In the genomic region with DNA sequence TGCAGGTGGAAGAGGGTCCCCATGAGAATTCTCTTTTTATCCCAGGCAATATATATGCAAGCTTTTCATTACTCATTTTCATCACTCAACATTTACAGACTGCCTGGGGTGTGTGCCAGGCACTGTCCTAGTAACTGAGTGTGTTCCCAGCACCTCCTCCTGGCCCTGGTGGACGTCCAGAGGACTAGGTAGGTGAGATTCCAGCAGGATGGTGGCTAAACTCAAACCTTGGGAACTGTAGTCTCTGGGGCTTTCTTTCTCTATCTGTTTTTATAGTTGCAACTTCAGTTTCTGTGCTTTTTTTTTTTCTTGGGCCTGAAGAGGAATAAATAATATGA, we compare ENCODE assay signal across 15 cellular contexts.
A peak's percentile ranks its signal among the peaks of the same experiment; 100 is the strongest.
DNase-seq lines count a peak whose midpoint lies in the region; ATAC-seq and TF ChIP-seq lines count a peak whose summit lies in the region.
"Had no signal": no experiment of that assay in that cellular context is flagged by ENCODE, and none has a peak within 500 bp of the region (broad histone marks: within the 10 kb centered on the region; RNA-seq: fewer than 3 reads in every experiment).

No MANE protein-coding gene starts in this region.

- H2AK5ac ChIP-seq in trophoblast cell (ENCODE audit: low read length), result no peak overlapping the region

- no peak overlapping the region for H2AFZ ChIP-seq in trophoblast cell (ENCODE audit: insufficient read depth, low read length, poor library complexity)

- H3K4me3 Mint-ChIP-seq in MCF 10A (ENCODE audit: unreplicated experiment), result no peak overlapping the region
- H3K4me3 Mint-ChIP-seq in activated naive CD8-positive, alpha-beta T cell treated with anti-CD3 and anti-CD28 coated beads, Interleukin-2, amount 10 ng/mL, durations not matched to agents 7 days and 5 days, result peak overlapping the region; percentile 29

- no peaks in the 10 kb centered on the region for H3K79me2 ChIP-seq in trophoblast cell (ENCODE audit: control insufficient read depth, insufficient read depth, low read length, poor library complexity)

- H4K91ac ChIP-seq in trophoblast cell (ENCODE audit: low read depth, low read length), result no peak overlapping the region

- TF ChIP-seq CTCF in breast epithelium (IDR thresholded peaks at IDR 0.05) (no peak), MCF 10A (IDR thresholded peaks at IDR 0.05; ENCODE audit: unreplicated experiment) (no peak), left lung (IDR thresholded peaks at IDR 0.05) (no peak), upper lobe of left lung (IDR thresholded peaks at IDR 0.05) (no peak), colonic mucosa (IDR thresholded peaks at IDR 0.05) (no peak)

- no peak overlapping the region for H3K4me3 ChIP-seq in breast epithelium
- H3K4me3 ChIP-seq in left lung, result no peak overlapping the region
- H3K4me3 ChIP-seq in upper lobe of left lung, result no peak overlapping the region
- H3K4me3 ChIP-seq in colonic mucosa, result no peak overlapping the region
- H3K4me3 ChIP-seq in trophoblast cell (ENCODE audit: low read depth, low read length), result no peak overlapping the region
- H3K4me3 ChIP-seq: spleen had no signal

- H3K4ac ChIP-seq in trophoblast cell (ENCODE audit: low read depth, low read length), result no peak overlapping the region

- no peak overlapping the region for H3K27ac Mint-ChIP-seq in MCF 10A (ENCODE audit: low read depth, unreplicated experiment)
- peak overlapping the region; percentile 85 for H3K27ac Mint-ChIP-seq in activated naive CD8-positive, alpha-beta T cell treated with anti-CD3 and anti-CD28 coated beads, Interleukin-2, amount 10 ng/mL, durations not matched to agents 7 days and 5 days

- H4K12ac ChIP-seq in trophoblast cell (ENCODE audit: low read depth, low read length), result no peak overlapping the region

- intact Hi-C loops in breast epithelium (cut with DNase I; ENCODE audit: low total_unique reads) (loop anchor here (10.0 kb wide), 1 partner anchor 60 kb away; the partner anchor contains the start of gene SUSD6), MCF 10A (cut with micrococcal nuclease) (no loop called here), left lung (cut with DNase I) (no loop called here), colonic mucosa (cut with DNase I) (no loop called here)

- H4K8ac ChIP-seq in trophoblast cell (ENCODE audit: low read depth, low read length), result no peak overlapping the region

- H3K27me3 Mint-ChIP-seq in MCF 10A (ENCODE audit: insufficient read depth, unreplicated experiment), result no peaks in the 10 kb centered on the region
- no peaks in the 10 kb centered on the region for H3K27me3 Mint-ChIP-seq in activated naive CD8-positive, alpha-beta T cell treated with anti-CD3 and anti-CD28 coated beads, Interleukin-2, amount 10 ng/mL, durations not matched to agents 7 days and 5 days

- H3K9me3 Mint-ChIP-seq in MCF 10A (ENCODE audit: unreplicated experiment), result no peaks in the 10 kb centered on the region
- no peaks in the 10 kb centered on the region for H3K9me3 Mint-ChIP-seq in activated naive CD8-positive, alpha-beta T cell treated with anti-CD3 and anti-CD28 coated beads, Interleukin-2, amount 10 ng/mL, durations not matched to agents 7 days and 5 days

- H3K27me3 ChIP-seq in breast epithelium (no peaks in the 10 kb centered on the region), left lung (no peaks in the 10 kb centered on the region), upper lobe of left lung (no peaks in the 10 kb centered on the region), colonic mucosa (no peaks in the 10 kb centered on the region), trophoblast cell (ENCODE audit: insufficient read depth, low read length) (no peaks in the 10 kb centered on the region)
- H3K27me3 ChIP-seq: spleen had no signal

- H3K4me1 Mint-ChIP-seq in MCF 10A (ENCODE audit: insufficient read depth, unreplicated experiment), result peaks cover 20% of the 10 kb centered on the region
- peaks cover 61% of the 10 kb centered on the region for H3K4me1 Mint-ChIP-seq in activated naive CD8-positive, alpha-beta T cell treated with anti-CD3 and anti-CD28 coated beads, Interleukin-2, amount 10 ng/mL, durations not matched to agents 7 days and 5 days

- H2BK120ac ChIP-seq in trophoblast cell (ENCODE audit: insufficient read depth, low read length, poor library complexity), result no peak overlapping the region

- no peak overlapping the region for H2BK12ac ChIP-seq in trophoblast cell (ENCODE audit: low read length)

- H3K4me1 ChIP-seq in breast epithelium (peaks cover 11 to 23% of the 10 kb centered on the region in 2 donors), left lung (peaks cover 18 to 75% of the 10 kb centered on the region in 2 donors), upper lobe of left lung (peaks cover 56 to 60% (median 57%) of the 10 kb centered on the region in 4 donors), colonic mucosa (peaks cover 24% of the 10 kb centered on the region), trophoblast cell (ENCODE audit: control insufficient read depth in 1 of 2, insufficient read depth in 2 of 2, low read length in 2 of 2) (no peaks in the 10 kb centered on the region)

- TF ChIP-seq POLR2A in breast epithelium (IDR thresholded peaks at IDR 0.05) (no peak), upper lobe of left lung (IDR thresholded peaks at IDR 0.05) (no peak)

- 18 to 53% methylated on average over 1 of the region's 1 CpG for WGBS in upper lobe of left lung, 2 donors
- no CpG with 5 or more reads among the region's 1 CpG for WGBS in trophoblast cell (ENCODE audit: extremely low coverage, insufficient coverage, insufficient read length)

- H3K14ac ChIP-seq in trophoblast cell (ENCODE audit: low read length), result no peak overlapping the region

- DNase-seq in breast epithelium (ENCODE audit: low spot score in 2 of 2) (no peak), MCF 10A (ENCODE audit: unreplicated experiment) (no peak), left lung (no peak), upper lobe of left lung (peak in 1 of 2 donors; percentile 53), colonic mucosa (no peak), trophoblast cell (no peak)
- no peak for DNase-seq in activated naive CD8-positive, alpha-beta T cell treated with anti-CD3 and anti-CD28 coated beads, Interleukin-2, amount 10 ng/mL, durations not matched to agents 7 days and 5 days
- DNase-seq: DMS 273 treated with DMSO at 0.1 percent for 48 hours, HCEC 1CT, NCI-H2029 treated with DMSO at 0.1 percent for 48 hours, NCI-H526 treated with DMSO at 0.1 percent for 48 hours, spleen had no signal

- no peaks in the 10 kb centered on the region for H3K79me1 ChIP-seq in trophoblast cell (ENCODE audit: low read length)

- H3K36me3 ChIP-seq in breast epithelium (no peaks in the 10 kb centered on the region), left lung (peaks cover 0 to 4% of the 10 kb centered on the region in 2 donors), upper lobe of left lung (no peaks in the 10 kb centered on the region), colonic mucosa (no peaks in the 10 kb centered on the region), trophoblast cell (ENCODE audit: control insufficient read depth in 1 of 2, insufficient read depth in 2 of 2, low read length in 2 of 2) (no peaks in the 10 kb centered on the region)
- H3K36me3 ChIP-seq: thoracic aorta had no signal

- H3K18ac ChIP-seq in trophoblast cell (ENCODE audit: low read length), result no peak overlapping the region

- H3K4me2 ChIP-seq in trophoblast cell (ENCODE audit: low read length), result no peak overlapping the region

- no peaks in the 10 kb centered on the region for H3K9me3 ChIP-seq in breast epithelium
- H3K9me3 ChIP-seq in left lung, result no peaks in the 10 kb centered on the region
- H3K9me3 ChIP-seq in upper lobe of left lung, result no peaks in the 10 kb centered on the region
- H3K9me3 ChIP-seq in colonic mucosa, result no peaks in the 10 kb centered on the region
- H3K9me3 ChIP-seq in trophoblast cell (ENCODE audit: insufficient read depth, low read depth, low read length), result no peaks in the 10 kb centered on the region
- H3K9me3 ChIP-seq: spleen, thoracic aorta had no signal

- peak overlapping the region; percentile 75 to 79 for H3K27ac ChIP-seq in breast epithelium
- peak overlapping the region in 1 of 2 donors; percentile 23 for H3K27ac ChIP-seq in left lung
- peak overlapping the region in 3 of 4 donors; percentile 67 to 80 (median 67) for H3K27ac ChIP-seq in upper lobe of left lung
- no peak overlapping the region for H3K27ac ChIP-seq in colonic mucosa
- no peak overlapping the region for H3K27ac ChIP-seq in trophoblast cell (ENCODE audit: low read depth, low read length)
- H3K27ac ChIP-seq: HL-60 had no signal

- no peak overlapping the region for H2BK5ac ChIP-seq in trophoblast cell (ENCODE audit: low read depth, low read length, poor library complexity)

- H3K9ac ChIP-seq in colonic mucosa (ENCODE audit: low read depth in 2 of 2, low read length in 2 of 2) (no peak overlapping the region), trophoblast cell (ENCODE audit: low read length) (no peak overlapping the region)

- no peak overlapping the region for H3K23ac ChIP-seq in trophoblast cell (ENCODE audit: low read length)

- ATAC-seq in activated naive CD8-positive, alpha-beta T cell treated with anti-CD3 and anti-CD28 coated beads, Interleukin-2, amount 10 ng/mL, durations not matched to agents 7 days and 5 days (ENCODE audit: low read depth), result no peak
- ATAC-seq in left lung, result peak; percentile 12
- no peak for ATAC-seq in upper lobe of left lung (ENCODE audit: low FRiP score in 2 of 2)
- no peak for ATAC-seq in HG02763 (IDR thresholded peaks at IDR 0.05; ENCODE audit: unreplicated experiment)

- POLR2A ChIA-PET in MCF 10A (lab: Yijun Ruan, JAX), result interaction anchor here (1.4 kb wide), 1 partner anchor 64 kb away, joined by 3 read pairs; the partner anchor contains the start of gene SUSD6
- POLR2A ChIA-PET in activated naive CD8-positive, alpha-beta T cell treated with anti-CD3 and anti-CD28 coated beads, Interleukin-2, amount 10 ng/mL, durations not matched to agents 7 days and 5 days (lab: Charles Lee), result interaction anchor here (1.0 kb wide), 1 partner anchor 45 kb away, joined by 3 read pairs; no protein-coding TSS in a partner anchor

- CTCF ChIA-PET in MCF 10A (lab: Yijun Ruan, JAX), result interaction anchor here (0.6 to 1.1 kb wide), 4 partner anchors 44 to 91 kb away, joined by 3 to 4 read pairs (median 3); no protein-coding TSS in a partner anchor

- H3K36me3 Mint-ChIP-seq in MCF 10A (ENCODE audit: insufficient read depth, unreplicated experiment), result peaks cover 27% of the 10 kb centered on the region
- H3K36me3 Mint-ChIP-seq in activated naive CD8-positive, alpha-beta T cell treated with anti-CD3 and anti-CD28 coated beads, Interleukin-2, amount 10 ng/mL, durations not matched to agents 7 days and 5 days, result peaks cover 19% of the 10 kb centered on the region

- no peak for TF ChIP-seq EP300 in upper lobe of left lung (IDR thresholded peaks at IDR 0.05)

- no TSS peak for BruUV-seq in MCF 10A (replicated peaks; lab: Mats Ljungman, UMichigan)

Comparison
In these comparisons a context has a peak if more than half of its experiments do, and no peak if none do; other contexts are left out.
1. H3K27ac ChIP-seq: peak in breast epithelium (2 of 2) and upper lobe of left lung (3 of 4); none in colonic mucosa (single experiment) and trophoblast cell (single experiment).